ENCODE assay signal across 1 cellular context in the genomic region with DNA sequence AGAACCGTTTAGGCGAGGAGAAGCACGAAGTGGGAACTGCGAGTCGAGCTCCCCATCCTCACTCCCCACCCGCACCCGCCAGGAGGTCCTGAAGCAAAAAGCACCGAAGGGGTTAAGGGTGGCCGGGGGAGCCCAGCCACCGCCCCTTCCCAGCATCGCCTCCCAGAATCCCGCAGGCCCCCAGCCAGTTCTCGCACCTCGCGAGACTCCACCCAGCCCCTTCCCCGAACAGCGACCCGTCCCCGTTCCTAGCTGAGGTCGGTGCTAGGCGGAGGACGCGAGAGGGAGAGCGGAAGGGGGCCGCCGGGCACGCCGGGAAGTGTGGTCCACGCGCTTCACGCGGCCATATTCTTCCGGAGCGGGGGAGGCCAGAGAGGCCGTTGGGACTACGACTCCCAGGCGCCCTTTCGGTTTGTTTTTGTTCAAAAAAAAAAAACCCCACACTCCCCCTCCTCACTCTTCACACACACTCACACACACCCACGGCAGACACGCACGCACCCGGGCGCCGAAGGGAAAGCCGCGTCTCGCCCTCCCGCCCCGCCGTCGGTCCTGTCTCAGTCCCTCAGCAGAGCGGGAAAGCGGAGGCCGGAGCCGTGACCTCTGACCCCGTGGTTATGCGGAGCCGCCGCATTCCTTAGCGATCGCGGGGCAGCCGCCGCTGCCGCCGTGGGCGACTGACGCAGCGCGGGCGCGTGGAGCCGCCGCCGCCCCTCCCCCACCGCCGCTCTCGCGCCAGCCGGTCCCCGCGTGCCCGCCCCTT.
TF ChIP-seq lines count a peak whose summit lies in the region.

A gene (plus strand): TSS at position 463 of the 763 bp plus-strand sequence. CDS start 445 bp downstream, outside the sequence.

TF ChIP-seq in HepG2, 621 proteins besides CTCF, POLR2A, EP300 and RAD21 (continued from another document and continues in another):
- TF ChIP-seq, protein P1, sequence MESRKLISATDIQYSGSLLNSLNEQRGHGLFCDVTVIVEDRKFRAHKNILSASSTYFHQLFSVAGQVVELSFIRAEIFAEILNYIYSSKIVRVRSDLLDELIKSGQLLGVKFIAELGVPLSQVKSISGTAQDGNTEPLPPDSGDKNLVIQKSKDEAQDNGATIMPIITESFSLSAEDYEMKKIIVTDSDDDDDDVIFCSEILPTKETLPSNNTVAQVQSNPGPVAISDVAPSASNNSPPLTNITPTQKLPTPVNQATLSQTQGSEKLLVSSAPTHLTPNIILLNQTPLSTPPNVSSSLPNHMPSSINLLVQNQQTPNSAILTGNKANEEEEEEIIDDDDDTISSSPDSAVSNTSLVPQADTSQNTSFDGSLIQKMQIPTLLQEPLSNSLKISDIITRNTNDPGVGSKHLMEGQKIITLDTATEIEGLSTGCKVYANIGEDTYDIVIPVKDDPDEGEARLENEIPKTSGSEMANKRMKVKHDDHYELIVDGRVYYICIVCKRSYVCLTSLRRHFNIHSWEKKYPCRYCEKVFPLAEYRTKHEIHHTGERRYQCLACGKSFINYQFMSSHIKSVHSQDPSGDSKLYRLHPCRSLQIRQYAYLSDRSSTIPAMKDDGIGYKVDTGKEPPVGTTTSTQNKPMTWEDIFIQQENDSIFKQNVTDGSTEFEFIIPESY (CRISPR knock-in tag; IDR thresholded peaks at IDR 0.05), result peak; percentile 72; the same call in 1 of the 2 replicates
- TF ChIP-seq ZNF75D (CRISPR knock-in tag; IDR thresholded peaks at IDR 0.05; ENCODE audit: borderline replicate concordance), result no peak
- peak; percentile 99; the same call in 1 of the 2 replicates for TF ChIP-seq ZZZ3 (CRISPR knock-in tag; IDR thresholded peaks at IDR 0.05; ENCODE audit: borderline replicate concordance)
- TF ChIP-seq, protein P2, sequence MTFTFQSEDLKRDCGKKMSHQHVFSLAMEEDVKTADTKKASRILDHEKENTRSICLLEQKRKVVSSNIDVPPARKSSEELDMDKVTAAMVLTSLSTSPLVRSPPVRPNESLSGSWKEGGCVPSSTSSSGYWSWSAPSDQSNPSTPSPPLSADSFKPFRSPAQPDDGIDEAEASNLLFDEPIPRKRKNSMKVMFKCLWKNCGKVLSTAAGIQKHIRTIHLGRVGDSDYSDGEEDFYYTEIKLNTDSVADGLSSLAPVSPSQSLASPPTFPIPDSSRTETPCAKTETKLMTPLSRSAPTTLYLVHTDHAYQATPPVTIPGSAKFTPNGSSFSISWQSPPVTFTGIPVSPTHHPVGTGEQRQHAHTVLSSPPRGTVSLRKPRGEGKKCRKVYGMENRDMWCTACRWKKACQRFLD (CRISPR knock-in tag; IDR thresholded peaks at IDR 0.05; ENCODE audit: borderline replicate concordance), result peak; percentile 91; the same call in 1 of the 2 replicates
- peak; percentile 68; the same call in 1 of the 2 replicates for TF ChIP-seq ZNF557 (CRISPR knock-in tag; IDR thresholded peaks at IDR 0.05)
- TF ChIP-seq ZNF251 (CRISPR knock-in tag; IDR thresholded peaks at IDR 0.05), result peak; percentile 83; the same call in 1 of the 2 replicates
- TF ChIP-seq ZNF547 (CRISPR knock-in tag; IDR thresholded peaks at IDR 0.05), result peak; percentile 94
- no peak for TF ChIP-seq MBD4 (IDR thresholded peaks at IDR 0.05; ENCODE audit: borderline replicate concordance, low read length)
- TF ChIP-seq, protein P3, sequence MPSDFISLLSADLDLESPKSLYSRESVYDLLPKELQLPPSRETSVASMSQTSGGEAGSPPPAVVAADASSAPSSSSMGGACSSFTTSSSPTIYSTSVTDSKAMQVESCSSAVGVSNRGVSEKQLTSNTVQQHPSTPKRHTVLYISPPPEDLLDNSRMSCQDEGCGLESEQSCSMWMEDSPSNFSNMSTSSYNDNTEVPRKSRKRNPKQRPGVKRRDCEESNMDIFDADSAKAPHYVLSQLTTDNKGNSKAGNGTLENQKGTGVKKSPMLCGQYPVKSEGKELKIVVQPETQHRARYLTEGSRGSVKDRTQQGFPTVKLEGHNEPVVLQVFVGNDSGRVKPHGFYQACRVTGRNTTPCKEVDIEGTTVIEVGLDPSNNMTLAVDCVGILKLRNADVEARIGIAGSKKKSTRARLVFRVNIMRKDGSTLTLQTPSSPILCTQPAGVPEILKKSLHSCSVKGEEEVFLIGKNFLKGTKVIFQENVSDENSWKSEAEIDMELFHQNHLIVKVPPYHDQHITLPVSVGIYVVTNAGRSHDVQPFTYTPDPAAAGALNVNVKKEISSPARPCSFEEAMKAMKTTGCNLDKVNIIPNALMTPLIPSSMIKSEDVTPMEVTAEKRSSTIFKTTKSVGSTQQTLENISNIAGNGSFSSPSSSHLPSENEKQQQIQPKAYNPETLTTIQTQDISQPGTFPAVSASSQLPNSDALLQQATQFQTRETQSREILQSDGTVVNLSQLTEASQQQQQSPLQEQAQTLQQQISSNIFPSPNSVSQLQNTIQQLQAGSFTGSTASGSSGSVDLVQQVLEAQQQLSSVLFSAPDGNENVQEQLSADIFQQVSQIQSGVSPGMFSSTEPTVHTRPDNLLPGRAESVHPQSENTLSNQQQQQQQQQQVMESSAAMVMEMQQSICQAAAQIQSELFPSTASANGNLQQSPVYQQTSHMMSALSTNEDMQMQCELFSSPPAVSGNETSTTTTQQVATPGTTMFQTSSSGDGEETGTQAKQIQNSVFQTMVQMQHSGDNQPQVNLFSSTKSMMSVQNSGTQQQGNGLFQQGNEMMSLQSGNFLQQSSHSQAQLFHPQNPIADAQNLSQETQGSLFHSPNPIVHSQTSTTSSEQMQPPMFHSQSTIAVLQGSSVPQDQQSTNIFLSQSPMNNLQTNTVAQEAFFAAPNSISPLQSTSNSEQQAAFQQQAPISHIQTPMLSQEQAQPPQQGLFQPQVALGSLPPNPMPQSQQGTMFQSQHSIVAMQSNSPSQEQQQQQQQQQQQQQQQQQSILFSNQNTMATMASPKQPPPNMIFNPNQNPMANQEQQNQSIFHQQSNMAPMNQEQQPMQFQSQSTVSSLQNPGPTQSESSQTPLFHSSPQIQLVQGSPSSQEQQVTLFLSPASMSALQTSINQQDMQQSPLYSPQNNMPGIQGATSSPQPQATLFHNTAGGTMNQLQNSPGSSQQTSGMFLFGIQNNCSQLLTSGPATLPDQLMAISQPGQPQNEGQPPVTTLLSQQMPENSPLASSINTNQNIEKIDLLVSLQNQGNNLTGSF (CRISPR knock-in tag; IDR thresholded peaks at IDR 0.05), result peak; percentile 77; the same call in 1 of the 2 replicates
- peak; percentile 62 for TF ChIP-seq MED8 (CRISPR knock-in tag; IDR thresholded peaks at IDR 0.05; ENCODE audit: insufficient replicate concordance)
- no peak for TF ChIP-seq HNRNPH1 (optimal IDR thresholded peaks at IDR 0.05; ENCODE audit: low read depth, low read length)
- 0 out of 2 replicates have a peak, but pooled peaks have one; percentile 20 for TF ChIP-seq ZNF446 (CRISPR knock-in tag; IDR thresholded peaks at IDR 0.05)
- TF ChIP-seq, protein P4, sequence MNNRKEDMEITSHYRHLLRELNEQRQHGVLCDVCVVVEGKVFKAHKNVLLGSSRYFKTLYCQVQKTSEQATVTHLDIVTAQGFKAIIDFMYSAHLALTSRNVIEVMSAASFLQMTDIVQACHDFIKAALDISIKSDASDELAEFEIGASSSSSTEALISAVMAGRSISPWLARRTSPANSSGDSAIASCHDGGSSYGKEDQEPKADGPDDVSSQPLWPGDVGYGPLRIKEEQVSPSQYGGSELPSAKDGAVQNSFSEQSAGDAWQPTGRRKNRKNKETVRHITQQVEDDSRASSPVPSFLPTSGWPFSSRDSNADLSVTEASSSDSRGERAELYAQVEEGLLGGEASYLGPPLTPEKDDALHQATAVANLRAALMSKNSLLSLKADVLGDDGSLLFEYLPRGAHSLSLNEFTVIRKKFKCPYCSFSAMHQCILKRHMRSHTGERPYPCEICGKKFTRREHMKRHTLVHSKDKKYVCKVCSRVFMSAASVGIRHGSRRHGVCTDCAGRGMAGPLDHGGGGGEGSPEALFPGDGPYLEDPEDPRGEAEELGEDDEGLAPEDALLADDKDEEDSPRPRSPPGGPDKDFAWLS (CRISPR knock-in tag; IDR thresholded peaks at IDR 0.05; ENCODE audit: borderline replicate concordance), result peak; percentile 90; the same call in 1 of the 2 replicates
- TF ChIP-seq, protein P5, sequence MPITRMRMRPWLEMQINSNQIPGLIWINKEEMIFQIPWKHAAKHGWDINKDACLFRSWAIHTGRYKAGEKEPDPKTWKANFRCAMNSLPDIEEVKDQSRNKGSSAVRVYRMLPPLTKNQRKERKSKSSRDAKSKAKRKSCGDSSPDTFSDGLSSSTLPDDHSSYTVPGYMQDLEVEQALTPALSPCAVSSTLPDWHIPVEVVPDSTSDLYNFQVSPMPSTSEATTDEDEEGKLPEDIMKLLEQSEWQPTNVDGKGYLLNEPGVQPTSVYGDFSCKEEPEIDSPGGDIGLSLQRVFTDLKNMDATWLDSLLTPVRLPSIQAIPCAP (CRISPR knock-in tag; IDR thresholded peaks at IDR 0.05; ENCODE audit: low read depth), result peak; percentile 89; the same call in 1 of the 2 replicates
- TF ChIP-seq ZNF776 (CRISPR knock-in tag; IDR thresholded peaks at IDR 0.05), result peak; percentile 89
- 0 out of 2 replicates have a peak, but pooled peaks have one; percentile 47 for TF ChIP-seq ZNF274 (CRISPR knock-in tag; IDR thresholded peaks at IDR 0.05)
- TF ChIP-seq MEIS1 (CRISPR knock-in tag; IDR thresholded peaks at IDR 0.05; ENCODE audit: borderline replicate concordance), result peak; percentile 88; the same call in 1 of the 2 replicates
- TF ChIP-seq IRF2 (CRISPR knock-in tag; IDR thresholded peaks at IDR 0.05), result peak; percentile 99
- peak; percentile 94 for TF ChIP-seq ZNF777 (CRISPR knock-in tag; IDR thresholded peaks at IDR 0.05)
- TF ChIP-seq ZNF33A (CRISPR knock-in tag; IDR thresholded peaks at IDR 0.05; ENCODE audit: borderline replicate concordance), result peak; percentile 72; the same call in 1 of the 2 replicates
- peak; percentile 89 for TF ChIP-seq ZFX (CRISPR knock-in tag; IDR thresholded peaks at IDR 0.05; ENCODE audit: low read depth)
- TF ChIP-seq, protein P6, sequence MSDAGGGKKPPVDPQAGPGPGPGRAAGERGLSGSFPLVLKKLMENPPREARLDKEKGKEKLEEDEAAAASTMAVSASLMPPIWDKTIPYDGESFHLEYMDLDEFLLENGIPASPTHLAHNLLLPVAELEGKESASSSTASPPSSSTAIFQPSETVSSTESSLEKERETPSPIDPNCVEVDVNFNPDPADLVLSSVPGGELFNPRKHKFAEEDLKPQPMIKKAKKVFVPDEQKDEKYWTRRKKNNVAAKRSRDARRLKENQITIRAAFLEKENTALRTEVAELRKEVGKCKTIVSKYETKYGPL (CRISPR knock-in tag; IDR thresholded peaks at IDR 0.05), result 0 out of 2 replicates have a peak, but pooled peaks have one; percentile 10
- TF ChIP-seq ZNF850 (CRISPR knock-in tag; conservative IDR thresholded peaks at IDR 0.05), result no peak
- peak; percentile 94 for TF ChIP-seq PTBP1 (IDR thresholded peaks at IDR 0.05; ENCODE audit: low read depth, low read length, poor library complexity, severe bottlenecking)
- TF ChIP-seq NFKB2 (CRISPR knock-in tag; IDR thresholded peaks at IDR 0.05; ENCODE audit: borderline replicate concordance), result peak; percentile 99; the same call in 1 of the 2 replicates
- TF ChIP-seq, protein P7, sequence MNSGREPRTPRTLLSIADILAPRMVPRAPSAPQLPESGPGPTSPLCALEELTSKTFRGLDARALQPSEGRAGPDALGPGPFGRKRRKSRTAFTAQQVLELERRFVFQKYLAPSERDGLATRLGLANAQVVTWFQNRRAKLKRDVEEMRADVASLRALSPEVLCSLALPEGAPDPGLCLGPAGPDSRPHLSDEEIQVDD (CRISPR knock-in tag; IDR thresholded peaks at IDR 0.05; ENCODE audit: borderline replicate concordance), result no peak; the same call in 1 of the 2 replicates
- TF ChIP-seq RAD51 (IDR thresholded peaks at IDR 0.05; ENCODE audit: borderline replicate concordance), result no peak
- TF ChIP-seq CENPT (CRISPR knock-in tag; IDR thresholded peaks at IDR 0.05; ENCODE audit: low read depth), result peak; percentile 66
- TF ChIP-seq TCF7L2 (IDR thresholded peaks at IDR 0.05; ENCODE audit: low read depth, low read length), result no peak
- TF ChIP-seq ELF3 (CRISPR knock-in tag; IDR thresholded peaks at IDR 0.05), result peak; percentile 83; the same call in 1 of the 2 replicates
- TF ChIP-seq, protein P8, sequence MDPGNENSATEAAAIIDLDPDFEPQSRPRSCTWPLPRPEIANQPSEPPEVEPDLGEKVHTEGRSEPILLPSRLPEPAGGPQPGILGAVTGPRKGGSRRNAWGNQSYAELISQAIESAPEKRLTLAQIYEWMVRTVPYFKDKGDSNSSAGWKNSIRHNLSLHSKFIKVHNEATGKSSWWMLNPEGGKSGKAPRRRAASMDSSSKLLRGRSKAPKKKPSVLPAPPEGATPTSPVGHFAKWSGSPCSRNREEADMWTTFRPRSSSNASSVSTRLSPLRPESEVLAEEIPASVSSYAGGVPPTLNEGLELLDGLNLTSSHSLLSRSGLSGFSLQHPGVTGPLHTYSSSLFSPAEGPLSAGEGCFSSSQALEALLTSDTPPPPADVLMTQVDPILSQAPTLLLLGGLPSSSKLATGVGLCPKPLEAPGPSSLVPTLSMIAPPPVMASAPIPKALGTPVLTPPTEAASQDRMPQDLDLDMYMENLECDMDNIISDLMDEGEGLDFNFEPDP (CRISPR knock-in tag; conservative IDR thresholded peaks at IDR 0.05), result no peak
- TF ChIP-seq ZNF607 (CRISPR knock-in tag; IDR thresholded peaks at IDR 0.05; ENCODE audit: borderline replicate concordance), result peak; percentile 84
- TF ChIP-seq POLR2AphosphoS5 (IDR thresholded peaks at IDR 0.05; ENCODE audit: low read depth, low read length), result peak; percentile 69
